In genomic region chr17:15683824-15684478, GRCh38 we compare ENCODE assay signal across 8 cellular contexts. TPM values are rescaled to one million over a fixed set of nuclear protein-coding genes. Genes with fewer than 3 reads are reported as not detected.
A peak's percentile ranks its signal among the peaks of the same experiment; 100 is the strongest.
DNase-seq lines count a peak whose midpoint lies in the region; ATAC-seq and TF ChIP-seq lines count a peak whose summit lies in the region.
"Not testable (repeated sequence)": the region's sequence is repeated elsewhere in the genome, so short reads cannot be mapped to it uniquely, and the experiment has no call there.

TSS of gene TRIM16 (minus strand) at chr17:15684311. CDS start at chr17:15651609, 32,702 bp downstream.

- DNase-seq in AML-193 (lab: John Stamatoyannopoulos, UW) (peak; percentile 0 to 6), NCI-H69 (lab: John Stamatoyannopoulos, UW) (peak; percentile 57), dermis blood vessel endothelial cell (peak; percentile 60), left lung (peak; percentile 86 to 95)
- peak; percentile 74 to 75 for DNase-seq in activated CD4-positive, alpha-beta T cell treated with anti-CD3 and anti-CD28 coated beads, Interleukin-2, amount 50 U/mL, for 4 hours
- peak; percentile 69 to 71 for DNase-seq in stimulated activated CD4-positive, alpha-beta T cell treated with anti-CD3 and anti-CD28 coated beads, Interleukin-1b, Interleukin-23, amount 100 ng/mL, for 4 hours (ENCODE audit: low read depth in 2 of 2)

- H3K4me3 ChIP-seq in left lung: peak within 1 kb of the TSS; percentile 50 to 54

- not testable (repeated sequence) for TF ChIP-seq CTCF in left lung (IDR thresholded peaks at IDR 0.05)

- intact Hi-C loops in left lung (cut with DNase I): not testable (repeated sequence)

- peak; percentile 91 for ATAC-seq in GM19328 (IDR thresholded peaks at IDR 0.05; ENCODE audit: unreplicated experiment)
- peak; percentile 81 for ATAC-seq in HG03439 (IDR thresholded peaks at IDR 0.05; ENCODE audit: unreplicated experiment)
- peak; percentile 98 for ATAC-seq in left lung

- peaks cover 0 to 11% of the 10 kb centered on the region in 2 donors for H3K4me1 ChIP-seq in left lung

- peak within 1 kb of the TSS in 1 of 2 donors; percentile 64 for H3K27ac ChIP-seq in left lung

- H3K9me3 ChIP-seq in left lung: not testable (repeated sequence)

- H3K27me3 ChIP-seq in left lung: not testable (repeated sequence)

- H3K36me3 ChIP-seq in left lung: not testable (repeated sequence)

RNA-seq across cellular contexts. Expression of gene TRIM16, which starts in this region (rescaled TPM):
- total RNA-seq in dermis blood vessel endothelial cell: 84.9 and 116 TPM in 2 replicates
- 10 to 100 TPM; 33.5 to 36.6 TPM for total RNA-seq in left lung

Comparison
In these comparisons a context has a peak if more than half of its experiments do, and no peak if none do; other contexts are left out.
1. DNase-seq: peak in every context shown above with its lines; median percentile 90 in left lung; 74 in activated CD4-positive, alpha-beta T cell treated with anti-CD3 and anti-CD28 coated beads, Interleukin-2, amount 50 U/mL, for 4 hours; 70 in stimulated activated CD4-positive, alpha-beta T cell treated with anti-CD3 and anti-CD28 coated beads, Interleukin-1b, Interleukin-23, amount 100 ng/mL, for 4 hours; 60 in dermis blood vessel endothelial cell; 57 in NCI-H69; 3 in AML-193.